1 cellular context compared by ENCODE assay signal in the genomic region with DNA sequence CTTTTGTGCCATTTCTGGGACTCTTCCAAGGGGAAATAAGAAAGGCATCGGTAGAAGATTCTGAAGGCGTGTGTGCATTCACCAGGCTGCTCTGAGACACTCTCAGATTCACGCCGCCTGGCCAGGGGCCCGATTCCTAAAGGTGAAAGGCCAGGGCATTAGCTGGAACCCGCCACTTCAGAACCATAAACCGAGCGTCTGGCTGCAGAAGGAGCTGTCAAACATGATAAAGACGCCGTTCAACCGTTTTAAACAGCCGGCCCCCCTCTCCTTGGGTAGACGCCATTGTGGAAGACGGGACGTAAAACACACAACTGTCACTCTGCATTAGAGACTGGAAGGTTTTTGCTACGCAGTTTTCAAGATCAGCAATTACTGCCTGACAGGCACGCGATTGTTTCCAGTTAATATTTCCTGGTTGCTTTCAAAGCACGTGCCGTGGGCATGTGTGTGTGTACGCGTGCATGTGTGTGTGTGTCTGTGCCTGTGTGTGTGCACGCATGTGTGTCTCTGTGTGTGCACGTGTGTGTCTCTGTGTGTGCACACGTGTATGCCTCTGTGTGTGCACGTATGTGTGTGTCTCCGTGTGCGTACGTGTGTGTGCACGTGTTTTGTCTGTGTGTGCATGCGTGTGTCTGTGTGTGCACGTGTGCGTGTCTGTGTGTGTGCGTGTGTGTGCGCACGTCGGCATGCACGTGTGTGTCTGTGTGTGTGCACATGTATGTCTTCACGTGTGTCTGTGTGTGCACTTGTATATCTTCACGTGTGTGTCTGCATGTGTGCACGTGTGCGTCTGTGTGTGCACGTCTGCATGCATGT.
TF ChIP-seq lines count a peak whose summit lies in the region.

No MANE protein-coding gene starts in this region.

TF ChIP-seq in HepG2, 621 proteins besides CTCF, POLR2A, EP300 and RAD21:
- TF ChIP-seq SIN3A (IDR thresholded peaks at IDR 0.05; ENCODE audit: borderline replicate concordance, low read depth, low read length) (no peak), SYNCRIP (IDR thresholded peaks at IDR 0.05; ENCODE audit: insufficient read depth, low read depth, low read length) (no peak), ZNF607 (CRISPR knock-in tag; IDR thresholded peaks at IDR 0.05; ENCODE audit: borderline replicate concordance) (no peak), ZNF775 (CRISPR knock-in tag; IDR thresholded peaks at IDR 0.05; ENCODE audit: borderline replicate concordance) (no peak), ZNF30 (CRISPR knock-in tag; IDR thresholded peaks at IDR 0.05) (no peak), ZFP36 (IDR thresholded peaks at IDR 0.05; ENCODE audit: borderline replicate concordance, low read depth, low read length, partially characterized antibody) (no peak), ZNF264 (CRISPR knock-in tag; IDR thresholded peaks at IDR 0.05) (no peak)
- TF ChIP-seq, protein P1, sequence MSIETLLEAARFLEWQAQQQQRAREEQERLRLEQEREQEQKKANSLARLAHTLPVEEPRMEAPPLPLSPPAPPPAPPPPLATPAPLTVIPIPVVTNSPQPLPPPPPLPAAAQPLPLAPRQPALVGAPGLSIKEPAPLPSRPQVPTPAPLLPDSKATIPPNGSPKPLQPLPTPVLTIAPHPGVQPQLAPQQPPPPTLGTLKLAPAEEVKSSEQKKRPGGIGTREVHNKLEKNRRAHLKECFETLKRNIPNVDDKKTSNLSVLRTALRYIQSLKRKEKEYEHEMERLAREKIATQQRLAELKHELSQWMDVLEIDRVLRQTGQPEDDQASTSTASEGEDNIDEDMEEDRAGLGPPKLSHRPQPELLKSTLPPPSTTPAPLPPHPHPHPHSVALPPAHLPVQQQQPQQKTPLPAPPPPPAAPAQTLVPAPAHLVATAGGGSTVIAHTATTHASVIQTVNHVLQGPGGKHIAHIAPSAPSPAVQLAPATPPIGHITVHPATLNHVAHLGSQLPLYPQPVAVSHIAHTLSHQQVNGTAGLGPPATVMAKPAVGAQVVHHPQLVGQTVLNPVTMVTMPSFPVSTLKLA (IDR thresholded peaks at IDR 0.05): peak; percentile 74
